Comparison of ENCODE assay signal across 17 cellular contexts in genomic region chr12:69502342-69503081, GRCh38. TPM values are rescaled to one million over a fixed set of nuclear protein-coding genes. Genes with fewer than 3 reads are reported as not detected.
A peak's percentile ranks its signal among the peaks of the same experiment; 100 is the strongest.
DNase-seq lines count a peak whose midpoint lies in the region; ATAC-seq and TF ChIP-seq lines count a peak whose summit lies in the region.
"Had no signal": no experiment of that assay in that cellular context is flagged by ENCODE, and none has a peak within 500 bp of the region (broad histone marks: within the 10 kb centered on the region; RNA-seq: fewer than 3 reads in every experiment).

No MANE protein-coding gene starts in this region.

- H3F3A ChIP-seq in PC-3 (ENCODE audit: low read length, unreplicated experiment) = no peaks in the 10 kb centered on the region

- peaks cover 53% of the 10 kb centered on the region for H3K4me1 ChIP-seq in PC-3 (ENCODE audit: insufficient read depth, low read length)
- H3K4me1 ChIP-seq in trophoblast cell (ENCODE audit: control insufficient read depth in 1 of 2, insufficient read depth in 2 of 2, low read length in 2 of 2) = no peaks in the 10 kb centered on the region

- no peak overlapping the region for H3K9ac ChIP-seq in PC-3 (ENCODE audit: low read length)
- no peak overlapping the region for H3K9ac ChIP-seq in trophoblast cell (ENCODE audit: low read length)

- H3K4me2 ChIP-seq in PC-3 (ENCODE audit: low read length) (peak overlapping the region; percentile 64), trophoblast cell (ENCODE audit: low read length) (no peak overlapping the region)

- ATAC-seq in PC-3 = peak; percentile 82
- ATAC-seq in HG03378 (IDR thresholded peaks at IDR 0.05; ENCODE audit: unreplicated experiment) = no peak
- no peak for ATAC-seq in HG02623 (IDR thresholded peaks at IDR 0.05; ENCODE audit: unreplicated experiment)
- ATAC-seq: Right ventricle myocardium inferior had no signal

- H3K23ac ChIP-seq in trophoblast cell (ENCODE audit: low read length) = no peak overlapping the region

- no CpG with 5 or more reads among the region's 8 CpGs for WGBS in trophoblast cell (ENCODE audit: extremely low coverage, insufficient coverage, insufficient read length)

- no peak overlapping the region for H4K8ac ChIP-seq in trophoblast cell (ENCODE audit: low read depth, low read length)

- BruUV-seq in PC-3 (replicated peaks; lab: Mats Ljungman, UMichigan) = no TSS peak

- no peak for TF ChIP-seq CTCF in PC-3 (conservative IDR thresholded peaks at IDR 0.05; ENCODE audit: low read depth, low read length)

- no peak overlapping the region for H3K18ac ChIP-seq in trophoblast cell (ENCODE audit: low read length)

- 0 out of 2 replicates have a peak, but pooled peaks cover 5% of the 10 kb centered on the region for H4K20me1 ChIP-seq in PC-3 (ENCODE audit: low read length)

- no peak overlapping the region for H2AK5ac ChIP-seq in trophoblast cell (ENCODE audit: low read length)

- H3K36me3 ChIP-seq in PC-3 (ENCODE audit: low read depth, low read length) (no peaks in the 10 kb centered on the region), trophoblast cell (ENCODE audit: control insufficient read depth in 1 of 2, insufficient read depth in 2 of 2, low read length in 2 of 2) (no peaks in the 10 kb centered on the region)
- H3K36me3 ChIP-seq: esophagus muscularis mucosa had no signal

- H3K4me3 ChIP-seq in PC-3 (ENCODE audit: low read length) (peak overlapping the region; percentile 31), trophoblast cell (ENCODE audit: low read depth, low read length) (no peak overlapping the region)
- H3K4me3 ChIP-seq: esophagus muscularis mucosa, spleen had no signal

- H3K79me1 ChIP-seq in trophoblast cell (ENCODE audit: low read length) = no peaks in the 10 kb centered on the region

- no peaks in the 10 kb centered on the region for H3K27me3 ChIP-seq in PC-3 (ENCODE audit: low read length)
- H3K27me3 ChIP-seq in trophoblast cell (ENCODE audit: insufficient read depth, low read length) = no peaks in the 10 kb centered on the region
- H3K27me3 ChIP-seq: esophagus muscularis mucosa, spleen had no signal

- H3K27ac ChIP-seq in PC-3 (ENCODE audit: low read length) (peak overlapping the region; percentile 7; the same call in 1 of the 2 replicates), caudate nucleus (ENCODE audit: low read depth, low read length) (peak overlapping the region; percentile 33), trophoblast cell (ENCODE audit: low read depth, low read length) (no peak overlapping the region)
- H3K27ac ChIP-seq: esophagus muscularis mucosa, spleen had no signal

- H2BK5ac ChIP-seq in trophoblast cell (ENCODE audit: low read depth, low read length, poor library complexity) = no peak overlapping the region

- H3K79me2 ChIP-seq in PC-3 (ENCODE audit: low read length) (peaks cover 97% of the 10 kb centered on the region), trophoblast cell (ENCODE audit: control insufficient read depth, insufficient read depth, low read length, poor library complexity) (no peaks in the 10 kb centered on the region)

- DNase-seq in ELR (ENCODE audit: low read depth) (peak; percentile 93), PC-3 (peak; percentile 89), caudate nucleus (lab: John Stamatoyannopoulos, UW) (peak in 5 of 61 donors; percentile 5 to 26 (median 11)), trophoblast cell (peak; percentile 54 to 75), T-helper 9 cell (no peak), H4 (ENCODE audit: low spot score) (no peak)
- DNase-seq: activated CD4-positive, alpha-beta T cell treated with anti-CD3 and anti-CD28 coated beads, Interleukin-2, amount 50 U/mL, for 48 hours; AML-193; anterior cingulate cortex; dermis blood vessel endothelial cell; NCI-H1930; NCI-H69; spleen had no signal

- no peak overlapping the region for H3K4ac ChIP-seq in trophoblast cell (ENCODE audit: low read depth, low read length)

- CTCF ChIA-PET in PC-3 (lab: Charles Lee) = interaction anchor here (0.7 kb wide), 1 partner anchor 144 kb away, joined by 4 read pairs; no protein-coding TSS in a partner anchor

- no peak overlapping the region for H2BK12ac ChIP-seq in trophoblast cell (ENCODE audit: low read length)

- no peak overlapping the region for H2AFZ ChIP-seq in PC-3 (ENCODE audit: low read length)
- no peak overlapping the region for H2AFZ ChIP-seq in trophoblast cell (ENCODE audit: insufficient read depth, low read length, poor library complexity)

- intact Hi-C loops in PC-3 (cut with micrococcal nuclease) = loop anchor here (2.0 to 5.0 kb wide), 3 partner anchors 22 to 35 kb away; partner anchors contain the start of gene FRS2

- POLR2A ChIA-PET in PC-3 (lab: Charles Lee; ENCODE audit: unreplicated experiment) = no interaction called here

- H4K12ac ChIP-seq in trophoblast cell (ENCODE audit: low read depth, low read length) = no peak overlapping the region

- no peak overlapping the region for H3K14ac ChIP-seq in trophoblast cell (ENCODE audit: low read length)

- no peaks in the 10 kb centered on the region for H3K9me2 ChIP-seq in PC-3 (replicated peaks; ENCODE audit: low read length)

- no peak overlapping the region for H4K91ac ChIP-seq in trophoblast cell (ENCODE audit: low read depth, low read length)

- H2BK120ac ChIP-seq in trophoblast cell (ENCODE audit: insufficient read depth, low read length, poor library complexity) = no peak overlapping the region

- H3K9me3 ChIP-seq in PC-3 (ENCODE audit: low read length) = no peaks in the 10 kb centered on the region
- H3K9me3 ChIP-seq in trophoblast cell (ENCODE audit: insufficient read depth, low read depth, low read length) = no peaks in the 10 kb centered on the region
- H3K9me3 ChIP-seq: esophagus muscularis mucosa, spleen had no signal

RNA-seq across cellular contexts. Expression of gene FRS2, which starts 32.3 kb away (rescaled TPM):
- total RNA-seq in PC-3 (2014; rRNA removed) = 17.6 and 35.0 TPM in 2 replicates
- 19.9 and 20.5 TPM in 2 replicates for polyA plus RNA-seq in trophoblast cell (2013)
- 17.8 and 34.4 TPM in 2 replicates for total RNA-seq in H4 (2014; rRNA removed; shearing (Covaris generic))

Comparison
In these comparisons a context has a peak if more than half of its experiments do, and no peak if none do; other contexts are left out.
1. DNase-seq: peak in ELR (single experiment), PC-3 (single experiment) and trophoblast cell (2 of 2); none in T-helper 9 cell (single experiment) and H4 (single experiment).